1 cellular context compared by ENCODE assay signal in the genomic region with DNA sequence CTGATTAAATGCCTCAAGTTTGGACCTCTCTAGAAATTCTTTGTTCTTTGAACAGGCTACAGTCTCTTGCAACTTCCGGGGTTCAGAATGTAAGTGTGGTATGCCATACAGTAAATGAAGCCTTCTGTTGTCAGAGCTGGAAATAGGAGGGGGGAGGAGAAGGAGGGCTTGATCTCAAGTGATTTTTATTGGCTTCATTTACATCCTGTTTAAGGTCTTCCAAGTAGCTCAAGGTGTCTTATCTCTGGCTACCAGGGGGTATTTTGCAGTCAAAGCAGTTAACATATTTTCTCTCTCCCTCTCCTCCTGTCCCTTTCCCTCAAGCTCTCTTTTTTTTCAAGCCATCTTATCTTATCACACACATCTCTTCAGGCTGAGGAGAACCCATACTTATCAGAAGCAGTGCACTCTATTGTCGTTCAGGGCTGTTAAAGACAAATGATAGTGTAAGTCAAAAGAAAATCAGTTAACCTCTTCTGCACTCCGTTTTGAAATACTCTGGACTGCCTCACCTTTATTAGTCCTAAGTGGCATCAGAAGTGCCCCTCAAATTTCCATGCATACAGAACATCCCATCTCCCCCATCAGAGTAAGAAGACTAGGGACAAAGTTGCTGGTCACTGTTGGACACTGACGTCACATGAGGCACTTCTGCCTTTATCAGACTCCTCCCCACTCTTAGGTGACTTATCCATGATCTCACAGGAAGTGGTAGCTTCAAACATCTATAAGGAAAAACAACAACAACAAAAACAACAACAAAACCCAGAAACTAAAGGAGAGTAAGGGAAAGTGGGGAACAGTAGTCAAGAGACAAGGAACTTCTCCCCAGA.
TF ChIP-seq lines count a peak whose summit lies in the region.

No MANE protein-coding gene starts in this region.

TF ChIP-seq in K562, 482 proteins besides CTCF, POLR2A, EP300 and RAD21 (continued from another document and continues in another):
- TF ChIP-seq, protein P1, sequence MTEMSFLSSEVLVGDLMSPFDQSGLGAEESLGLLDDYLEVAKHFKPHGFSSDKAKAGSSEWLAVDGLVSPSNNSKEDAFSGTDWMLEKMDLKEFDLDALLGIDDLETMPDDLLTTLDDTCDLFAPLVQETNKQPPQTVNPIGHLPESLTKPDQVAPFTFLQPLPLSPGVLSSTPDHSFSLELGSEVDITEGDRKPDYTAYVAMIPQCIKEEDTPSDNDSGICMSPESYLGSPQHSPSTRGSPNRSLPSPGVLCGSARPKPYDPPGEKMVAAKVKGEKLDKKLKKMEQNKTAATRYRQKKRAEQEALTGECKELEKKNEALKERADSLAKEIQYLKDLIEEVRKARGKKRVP (CRISPR knock-in tag; IDR thresholded peaks at IDR 0.05) = 0 out of 2 replicates have a peak, but pooled peaks have one; percentile 19
- no peak for TF ChIP-seq BRD4 (IDR thresholded peaks at IDR 0.05)
- TF ChIP-seq HCFC1 (IDR thresholded peaks at IDR 0.05; ENCODE audit: low read depth, low read length) = no peak
- TF ChIP-seq LEF1 (IDR thresholded peaks at IDR 0.05) = peak; percentile 76; the same call in 1 of the 2 replicates
- TF ChIP-seq NR1H2 (CRISPR knock-in tag; IDR thresholded peaks at IDR 0.05) = no peak
- no peak for TF ChIP-seq TEAD2 (tag; IDR thresholded peaks at IDR 0.05)
- no peak for TF ChIP-seq RBM34 (IDR thresholded peaks at IDR 0.05; ENCODE audit: borderline replicate concordance, insufficient read depth, low read length)
- no peak for TF ChIP-seq LCOR (CRISPR knock-in tag; IDR thresholded peaks at IDR 0.05)
- TF ChIP-seq NFIC (IDR thresholded peaks at IDR 0.05) = peak; percentile 70
- no peak for TF ChIP-seq ZNF77 (CRISPR knock-in tag; IDR thresholded peaks at IDR 0.05)
- TF ChIP-seq SNRNP70 (optimal IDR thresholded peaks at IDR 0.05; ENCODE audit: low read depth, low read length) = no peak
- TF ChIP-seq MTA3 (IDR thresholded peaks at IDR 0.05; ENCODE audit: borderline replicate concordance) = no peak; the same call in 1 of the 2 replicates
- TF ChIP-seq EP400 (IDR thresholded peaks at IDR 0.05) = 0 out of 2 replicates have a peak, but pooled peaks have one; percentile 34
- TF ChIP-seq ZKSCAN3 (CRISPR knock-in tag; IDR thresholded peaks at IDR 0.05) = no peak
- TF ChIP-seq PRPF4 (IDR thresholded peaks at IDR 0.05; ENCODE audit: insufficient read depth, low read depth, low read length, poor library complexity, severe bottlenecking) = no peak
- no peak for TF ChIP-seq STAT5B (CRISPR knock-in tag; IDR thresholded peaks at IDR 0.05)
- TF ChIP-seq KAT2B (IDR thresholded peaks at IDR 0.05; ENCODE audit: low read depth, low read length) = no peak
- TF ChIP-seq ESRRA (IDR thresholded peaks at IDR 0.05; ENCODE audit: borderline replicate concordance, low read depth) = no peak
- TF ChIP-seq CCNT2 (IDR thresholded peaks at IDR 0.05; ENCODE audit: borderline replicate concordance, extremely low read depth, insufficient read length, low read depth, low read length) = peak; percentile 96
- TF ChIP-seq POLR3G (IDR thresholded peaks at IDR 0.05; ENCODE audit: extremely low read depth, insufficient read length, insufficient replicate concordance) = no peak
- TF ChIP-seq ZZZ3 (IDR thresholded peaks at IDR 0.05) = no peak
- peak; percentile 46; the same call in 1 of the 2 replicates for TF ChIP-seq CXXC5 (CRISPR knock-in tag; IDR thresholded peaks at IDR 0.05)
- no peak for TF ChIP-seq POLR3A (IDR thresholded peaks at IDR 0.05; ENCODE audit: borderline replicate concordance, extremely low read depth, insufficient read depth, insufficient read length)
- TF ChIP-seq TARDBP (IDR thresholded peaks at IDR 0.05) = no peak
- no peak for TF ChIP-seq TFE3 (CRISPR knock-in tag; IDR thresholded peaks at IDR 0.05)
- TF ChIP-seq TRIM28 (IDR thresholded peaks at IDR 0.05) = no peak
- TF ChIP-seq TBP (optimal IDR thresholded peaks at IDR 0.05; ENCODE audit: low read depth, low read length) = no peak
- no peak for TF ChIP-seq MCM5 (IDR thresholded peaks at IDR 0.05; ENCODE audit: low read depth)
- no peak for TF ChIP-seq ZNF79 (CRISPR knock-in tag; IDR thresholded peaks at IDR 0.05; ENCODE audit: low read depth)
- no peak for TF ChIP-seq PHF8 (IDR thresholded peaks at IDR 0.05; ENCODE audit: borderline replicate concordance, low read length)
- TF ChIP-seq ZNF354B (CRISPR knock-in tag; IDR thresholded peaks at IDR 0.05) = no peak
- TF ChIP-seq ELK1 (CRISPR knock-in tag; IDR thresholded peaks at IDR 0.05) = no peak
- no peak for TF ChIP-seq ZMIZ1 (IDR thresholded peaks at IDR 0.05; ENCODE audit: low read depth in 2 of 2, low read length in 2 of 2)
- TF ChIP-seq KLF10 (CRISPR knock-in tag; IDR thresholded peaks at IDR 0.05) = no peak
- TF ChIP-seq ZNF175 (CRISPR knock-in tag; IDR thresholded peaks at IDR 0.05; ENCODE audit: low read depth) = no peak
- no peak for TF ChIP-seq ETS2 (tag; IDR thresholded peaks at IDR 0.05; ENCODE audit: borderline replicate concordance, poor library complexity, severe bottlenecking)
- TF ChIP-seq FIP1L1 (IDR thresholded peaks at IDR 0.05; ENCODE audit: low read depth, low read length, poor library complexity, severe bottlenecking) = no peak
- no peak for TF ChIP-seq ZBTB17 (CRISPR knock-in tag; IDR thresholded peaks at IDR 0.05)
- TF ChIP-seq AFF1 (IDR thresholded peaks at IDR 0.05; ENCODE audit: low read depth in 1 of 2, partially characterized antibody in 2 of 2) = no peak
- TF ChIP-seq ZFX (CRISPR knock-in tag; IDR thresholded peaks at IDR 0.05) = no peak
